ENCODE assay signal across 24 cellular contexts in the genomic region with DNA sequence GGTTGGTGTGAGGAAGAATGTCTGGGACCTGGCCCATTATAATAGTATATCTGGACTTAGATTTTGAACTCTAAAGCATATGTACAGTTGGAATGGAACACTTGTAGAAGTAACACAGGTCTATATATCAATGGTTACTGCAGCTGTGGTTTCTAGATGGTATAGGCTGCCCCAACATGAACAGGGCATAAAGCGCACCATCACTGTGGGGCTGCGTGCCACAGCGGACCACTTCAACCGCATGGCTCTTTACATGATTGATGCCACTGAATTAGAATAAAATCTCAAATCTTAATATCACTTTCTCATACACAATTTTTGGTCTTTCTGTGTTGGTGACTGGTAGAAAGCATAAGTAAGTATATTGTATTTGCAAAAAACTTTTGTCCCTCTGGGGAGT. TPM values are rescaled to one million over a fixed set of nuclear protein-coding genes. Genes with fewer than 3 reads are reported as not detected.
"Had no signal": no experiment of that assay in that cellular context is flagged by ENCODE, and none has a peak within 500 bp of the region (broad histone marks: within the 10 kb centered on the region; RNA-seq: fewer than 3 reads in every experiment).

No MANE protein-coding gene starts in this region.

- H3K36me3 ChIP-seq: breast epithelium had no signal

- H3K4me1 ChIP-seq: breast epithelium, lower lobe of right lung, neural progenitor cell, psoas muscle, right lobe of liver, upper lobe of right lung had no signal

- H3K9me3 Mint-ChIP-seq: activated T-helper 17 cell treated with anti-CD3 and anti-CD28 coated beads, Interleukin-2, amount 50 U/mL, for 72 hours; neural progenitor cell; stimulated activated effector memory CD8-positive, alpha-beta T cell treated with anti-CD3 and anti-CD28 coated beads, Interleukin-12 subunit alpha, Interleukin-12 subunit beta, amount 100 ng/mL, for 72 hours had no signal

- H3K4me3 ChIP-seq: breast epithelium, lower lobe of right lung, neural progenitor cell, psoas muscle, right lobe of liver, stomach, upper lobe of right lung had no signal

- DNase-seq: activated CD4-positive, alpha-beta T cell treated with anti-CD3 and anti-CD28 coated beads for 1 hour; activated CD8-positive, alpha-beta memory T cell treated with anti-CD3 and anti-CD28 coated beads for 24 hours; activated naive CD4-positive, alpha-beta T cell treated with Interleukin-2 at 50 U/mL for 16 hours; erythroblast; foreskin melanocyte; glutamatergic neuron; hypothalamus; islet precursor cell; lower lobe of right lung; midbrain; psoas muscle; right lobe of liver; stimulated activated CD4-positive, alpha-beta T cell treated with anti-CD3 and anti-CD28 coated beads, Interleukin-4, amount 100 ng/mL, for 24 hours; stomach; upper lobe of right lung had no signal

- H3K9me3 ChIP-seq: breast epithelium, lower lobe of right lung, psoas muscle, right lobe of liver, stomach, upper lobe of right lung had no signal

- H3K27me3 ChIP-seq: breast epithelium, neural progenitor cell, right lobe of liver, stomach, upper lobe of right lung had no signal

- H3K9ac ChIP-seq: neural progenitor cell had no signal

- H3K4me3 Mint-ChIP-seq: activated T-helper 17 cell treated with anti-CD3 and anti-CD28 coated beads, Interleukin-2, amount 50 U/mL, for 72 hours; neural progenitor cell; stimulated activated effector memory CD8-positive, alpha-beta T cell treated with anti-CD3 and anti-CD28 coated beads, Interleukin-12 subunit alpha, Interleukin-12 subunit beta, amount 100 ng/mL, for 72 hours had no signal

- H3K27ac Mint-ChIP-seq: activated T-helper 17 cell treated with anti-CD3 and anti-CD28 coated beads, Interleukin-2, amount 50 U/mL, for 72 hours; neural progenitor cell; stimulated activated effector memory CD8-positive, alpha-beta T cell treated with anti-CD3 and anti-CD28 coated beads, Interleukin-12 subunit alpha, Interleukin-12 subunit beta, amount 100 ng/mL, for 72 hours had no signal

- H2AFZ ChIP-seq: neural progenitor cell had no signal

- H3K4me1 Mint-ChIP-seq: neural progenitor cell; stimulated activated effector memory CD8-positive, alpha-beta T cell treated with anti-CD3 and anti-CD28 coated beads, Interleukin-12 subunit alpha, Interleukin-12 subunit beta, amount 100 ng/mL, for 72 hours had no signal

- H3K27me3 Mint-ChIP-seq: activated T-helper 17 cell treated with anti-CD3 and anti-CD28 coated beads, Interleukin-2, amount 50 U/mL, for 72 hours had no signal

- H3K27ac ChIP-seq: breast epithelium, lower lobe of right lung, neural progenitor cell, psoas muscle, right lobe of liver, upper lobe of right lung, VCaP had no signal

- H3K4me2 ChIP-seq: neural progenitor cell had no signal

- ATAC-seq: activated T-helper 17 cell treated with anti-CD3 and anti-CD28 coated beads, Interleukin-2, amount 50 U/mL, for 72 hours; lower lobe of right lung; psoas muscle; right lobe of liver; stimulated activated effector memory CD8-positive, alpha-beta T cell treated with anti-CD3 and anti-CD28 coated beads, Interleukin-12 subunit alpha, Interleukin-12 subunit beta, amount 100 ng/mL, for 72 hours; upper lobe of right lung had no signal

- FAIRE-seq: astrocyte had no signal

RNA-seq across cellular contexts. Expression of a gene that starts 59.5 kb away (rescaled TPM):
- total RNA-seq: activated T-helper 17 cell treated with anti-CD3 and anti-CD28 coated beads, Interleukin-2, amount 50 U/mL, for 72 hours; dermis microvascular lymphatic vessel endothelial cell; myocyte; osteocyte; psoas muscle; right lobe of liver had no signal
